Comparison of ENCODE assay signal across 1 cellular context in the genomic region with DNA sequence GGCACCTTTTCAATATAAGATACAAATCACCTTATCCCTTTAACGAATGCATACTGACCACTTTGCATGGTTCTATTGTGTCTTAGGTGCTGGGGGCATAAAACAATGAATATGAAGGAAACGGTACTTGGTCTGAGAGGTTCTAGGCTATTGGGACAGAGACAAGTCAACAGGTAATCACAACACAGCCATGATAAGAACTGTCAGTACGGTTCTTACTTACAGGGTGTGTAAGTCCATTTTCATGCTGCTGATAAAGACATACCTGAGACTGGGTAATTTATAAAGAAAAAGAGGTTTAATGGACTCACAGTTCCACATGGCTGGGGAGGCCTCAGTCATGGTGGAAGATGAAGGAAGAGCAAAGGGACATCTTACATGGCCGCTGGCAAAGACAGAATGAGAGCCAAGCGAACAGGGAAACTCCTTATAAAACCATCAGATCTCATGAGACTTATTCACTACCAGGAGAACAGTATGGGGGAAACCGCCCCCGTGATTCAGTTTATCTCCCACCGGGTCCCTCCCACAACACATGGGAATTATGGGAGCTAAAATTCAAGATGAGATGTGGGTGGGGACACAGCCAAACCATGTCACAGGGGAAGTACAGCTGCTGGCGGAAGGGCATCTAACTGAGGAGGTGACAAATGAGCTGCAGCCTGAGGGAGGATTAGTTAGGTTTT.
TF ChIP-seq lines count a peak whose summit lies in the region.

No MANE protein-coding gene starts in this region.

TF ChIP-seq in HEK293, 187 proteins besides CTCF, POLR2A, EP300 and RAD21 (continued from another document):
- peak; percentile 68; the same call in 1 of the 2 replicates for TF ChIP-seq EGR2 (tag by site-specific recombination; IDR thresholded peaks at IDR 0.05; ENCODE audit: low read depth)
